ENCODE assay signal across 31 cellular contexts in the genomic region with DNA sequence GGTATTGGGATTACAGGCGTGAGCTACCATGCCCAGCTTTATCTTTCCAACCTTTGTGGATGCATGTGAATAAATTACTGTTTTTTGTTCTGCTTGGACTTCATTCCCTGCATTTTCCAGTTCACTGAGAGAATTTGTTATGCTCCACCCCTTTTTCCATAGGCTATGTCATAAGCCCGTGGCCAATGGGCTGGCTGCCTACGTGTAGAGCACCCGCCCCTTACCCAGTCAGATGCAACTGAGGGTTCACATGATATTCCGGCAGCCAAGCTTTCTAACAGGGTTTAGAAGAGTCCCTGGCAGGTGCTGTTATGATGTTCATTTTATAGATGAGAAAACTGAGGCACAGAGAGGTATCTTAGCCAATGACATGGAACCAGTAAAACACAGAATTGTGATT. TPM values are rescaled to one million over a fixed set of nuclear protein-coding genes. Genes with fewer than 3 reads are reported as not detected.
DNase-seq lines count a peak whose midpoint lies in the region; ATAC-seq, FAIRE-seq and TF ChIP-seq lines count a peak whose summit lies in the region.
"Had no signal": no experiment of that assay in that cellular context is flagged by ENCODE, and none has a peak within 500 bp of the region (broad histone marks: within the 10 kb centered on the region; RNA-seq: fewer than 3 reads in every experiment).

No MANE protein-coding gene starts in this region.

- H3K4me1 ChIP-seq in K562 (replicated peaks in 1 of 2; ENCODE audit: control insufficient read depth in 2 of 2, insufficient read depth in 2 of 2, low read length in 2 of 2): no peaks in the 10 kb centered on the region
- H3K4me1 ChIP-seq in testis: peaks cover 3% of the 10 kb centered on the region

- H3K4me3 Mint-ChIP-seq in natural killer cell: no peak overlapping the region
- no peak overlapping the region for H3K4me3 Mint-ChIP-seq in activated CD4-positive, alpha-beta memory T cell treated with anti-CD3 and anti-CD28 coated beads for 36 hours
- H3K4me3 Mint-ChIP-seq: activated CD8-positive, alpha-beta T cell treated with anti-CD3 and anti-CD28 coated beads for 36 hours; activated naive CD8-positive, alpha-beta T cell; CD14-positive monocyte; effector memory CD8-positive, alpha-beta T cell; type B pancreatic cell had no signal

- no TSS peak for BruUV-seq in K562 (replicated peaks; lab: Mats Ljungman, UMichigan)

- intact Hi-C loops in K562 (cut with micrococcal nuclease) (loop anchor here (10.0 kb wide), 1 partner anchor 87 kb away; no protein-coding TSS in a partner anchor), left colon (cut with DNase I, micrococcal nuclease) (no loop called here), testis (cut with DNase I; ENCODE audit: low total_unique reads) (no loop called here), natural killer cell (cut with micrococcal nuclease) (no loop called here)
- intact Hi-C loops in activated CD4-positive, alpha-beta memory T cell treated with anti-CD3 and anti-CD28 coated beads for 36 hours (cut with micrococcal nuclease): no loop called here

- no peak overlapping the region for H2AFZ ChIP-seq in K562 (ENCODE audit: low read depth, low read length)

- no peak for TF ChIP-seq EP300 in K562 (IDR thresholded peaks at IDR 0.05; ENCODE audit: low read length)

- H3K9me1 ChIP-seq in K562 (ENCODE audit: control insufficient read depth, insufficient read depth, low read length): no peaks in the 10 kb centered on the region

- in situ Hi-C loops in K562 (cut with MboI): no loop called here

- H3K9me3 ChIP-seq in K562 (replicated peaks; ENCODE audit: control insufficient read depth, insufficient read depth, low read depth, low read length) (no peaks in the 10 kb centered on the region), testis (no peaks in the 10 kb centered on the region)

- H4K20me1 ChIP-seq in K562 (replicated peaks; ENCODE audit: control insufficient read depth, insufficient read depth, low read length): no peaks in the 10 kb centered on the region

- TF ChIP-seq POLR2A in K562 (conservative IDR thresholded peaks at IDR 0.05) (no peak), testis (IDR thresholded peaks at IDR 0.05) (no peak)

- ATAC-seq in K562 (0 out of 3 replicates have a peak, but pooled peaks have one; percentile 57), left colon (peak; percentile 67), GM18519 (IDR thresholded peaks at IDR 0.05; ENCODE audit: low FRiP score, unreplicated experiment) (no peak), natural killer cell (no peak)
- ATAC-seq: activated CD8-positive, alpha-beta T cell treated with anti-CD3 and anti-CD28 coated beads for 36 hours; effector memory CD8-positive, alpha-beta T cell; GM12878; right cardiac atrium had no signal

- POLR2A ChIA-PET in HEK293T (lab: Yijun Ruan, JAX) (no interaction called here), K562 (lab: Yijun Ruan, JAX) (interaction anchor here (0.8 to 1.3 kb wide), 2 partner anchors 14 to 20 kb away, joined by 3 to 4 read pairs; no protein-coding TSS in a partner anchor)
- POLR2A ChIA-PET in activated CD4-positive, alpha-beta memory T cell treated with anti-CD3 and anti-CD28 coated beads for 36 hours (lab: Charles Lee): no interaction called here

- H3K27ac ChIP-seq in K562 (ENCODE audit: extremely low read depth, low read depth, low read length): no peak overlapping the region
- H3K27ac ChIP-seq in testis: no peak overlapping the region

- CTCF ChIA-PET in HEK293T (lab: Yijun Ruan, JAX) (no interaction called here), K562 (lab: Yijun Ruan, JAX; ENCODE audit: low intra/inter-chr PET ratio) (no interaction called here)
- CTCF ChIA-PET in activated CD4-positive, alpha-beta memory T cell treated with anti-CD3 and anti-CD28 coated beads for 36 hours (lab: Charles Lee): no interaction called here

- no peak for TF ChIP-seq RAD21 in K562 (CRISPR knock-in tag; conservative IDR thresholded peaks at IDR 0.05 in 1 of 2, IDR thresholded peaks at IDR 0.05 in 1 of 2)

- no peaks in the 10 kb centered on the region for H3K79me2 ChIP-seq in K562 (ENCODE audit: control insufficient read depth, insufficient read depth, low read length)

- FAIRE-seq in K562 (lab: Jason Lieb, UNC): no peak
- FAIRE-seq: colon, frontal cortex, GM12878, RCC 7860 had no signal

- H3K4me1 Mint-ChIP-seq in natural killer cell: no peaks in the 10 kb centered on the region
- no peaks in the 10 kb centered on the region for H3K4me1 Mint-ChIP-seq in activated CD4-positive, alpha-beta memory T cell treated with anti-CD3 and anti-CD28 coated beads for 36 hours (ENCODE audit: low read depth)
- H3K4me1 Mint-ChIP-seq: CD14-positive monocyte had no signal

- 4% methylated on average over 5 of the region's 5 CpGs for WGBS in K562 (ENCODE audit: insufficient coverage, low coverage, missing lambda C conversion rate)
- WGBS in testis, 2 donors: 53 to 60% methylated on average over 5 of the region's 5 CpGs

- H3K27me3 Mint-ChIP-seq in natural killer cell (ENCODE audit: low read depth in 2 of 2): peaks cover 16 to 29% of the 10 kb centered on the region in 2 donors
- peaks cover 38% of the 10 kb centered on the region for H3K27me3 Mint-ChIP-seq in activated CD4-positive, alpha-beta memory T cell treated with anti-CD3 and anti-CD28 coated beads for 36 hours

- TF ChIP-seq CTCF in K562 (IDR thresholded peaks at IDR 0.05 in 2 of 3, conservative IDR thresholded peaks at IDR 0.05 in 1 of 3; ENCODE audit: insufficient read depth in 2 of 3, low read depth in 1 of 3, low read length in 3 of 3) (no peak), testis (IDR thresholded peaks at IDR 0.05) (no peak), natural killer cell (IDR thresholded peaks at IDR 0.05) (no peak)

- H3K27me3 ChIP-seq in K562 (ENCODE audit: control insufficient read depth in 2 of 2, insufficient read depth in 2 of 2, low read length in 2 of 2) (peaks cover 3 to 26% of the 10 kb centered on the region in 2 experiments; a peak in 4 of 5 replicates), testis (no peaks in the 10 kb centered on the region)

- no peak overlapping the region for H3K4me2 ChIP-seq in K562 (ENCODE audit: insufficient read depth, low read length)

- no peak overlapping the region for H3K27ac Mint-ChIP-seq in natural killer cell
- H3K27ac Mint-ChIP-seq in activated CD4-positive, alpha-beta memory T cell treated with anti-CD3 and anti-CD28 coated beads for 36 hours: no peak overlapping the region
- H3K27ac Mint-ChIP-seq: activated CD8-positive, alpha-beta T cell treated with anti-CD3 and anti-CD28 coated beads for 36 hours; activated naive CD8-positive, alpha-beta T cell; activated T-helper 2 cell treated with anti-CD3 and anti-CD28 coated beads, Interferon-gamma antibody, Interleukin-2, Interleukin-4, amounts not matched to agents 10 μg/mL and 5 μg/mL and 100 μg/mL, durations not matched to agents 14 hours and 24 hours and 36 hours; CD14-positive monocyte; effector memory CD8-positive, alpha-beta T cell; type B pancreatic cell had no signal

- no peak overlapping the region for H3K4me3 ChIP-seq in K562
- no peak overlapping the region for H3K4me3 ChIP-seq in testis
- H3K4me3 ChIP-seq: GM12878 had no signal

- no peaks in the 10 kb centered on the region for H3K36me3 ChIP-seq in K562 (ENCODE audit: control insufficient read depth, insufficient read depth, low read length)
- no peaks in the 10 kb centered on the region for H3K36me3 ChIP-seq in testis (ENCODE audit: low read depth, missing control alignments)

- no peak overlapping the region for H3K9ac ChIP-seq in K562 (ENCODE audit: insufficient read depth in 1 of 2, low read depth in 2 of 2, low read length in 2 of 2)

- no peaks in the 10 kb centered on the region for H3K9me3 Mint-ChIP-seq in natural killer cell
- no peaks in the 10 kb centered on the region for H3K9me3 Mint-ChIP-seq in activated CD4-positive, alpha-beta memory T cell treated with anti-CD3 and anti-CD28 coated beads for 36 hours
- H3K9me3 Mint-ChIP-seq: activated CD8-positive, alpha-beta T cell treated with anti-CD3 and anti-CD28 coated beads for 36 hours; activated T-helper 2 cell treated with anti-CD3 and anti-CD28 coated beads, Interferon-gamma antibody, Interleukin-2, Interleukin-4, amounts not matched to agents 10 μg/mL and 5 μg/mL and 100 μg/mL, durations not matched to agents 14 hours and 24 hours and 36 hours; effector memory CD8-positive, alpha-beta T cell; type B pancreatic cell had no signal

- DNase-seq in HEK293T (ENCODE audit: extremely low spot score) (peak; percentile 40), K562 (ENCODE audit: extremely low read depth in 1 of 4, low spot score in 3 of 4) (peak in 3 of 4 experiments; percentile 5 to 43 (median 37)), left colon (no peak), testis (peak; percentile 44), natural killer cell (no peak)
- DNase-seq in activated CD4-positive, alpha-beta memory T cell treated with anti-CD3 and anti-CD28 coated beads for 36 hours: no peak
- DNase-seq: activated CD4-positive, alpha-beta T cell treated with anti-CD3 and anti-CD28 coated beads for 1 hour; activated CD8-positive, alpha-beta T cell treated with anti-CD3 and anti-CD28 coated beads for 36 hours; anterior cingulate cortex; Calu3; effector memory CD8-positive, alpha-beta T cell; GOT3; hypothalamus; islet precursor cell; Karpas-422; NCI-H1436 treated with DMSO at 0.1 percent for 48 hours; NCI-H2171; NCI-H524 treated with DMSO at 0.1 percent for 48 hours; right cardiac atrium; stimulated activated CD4-positive, alpha-beta T cell treated with anti-CD3 and anti-CD28 coated beads, Interleukin-12 subunit alpha, Interleukin-12 subunit beta, amount 100 ng/mL, for 4 hours; stimulated activated CD4-positive, alpha-beta T cell treated with anti-CD3 and anti-CD28 coated beads, Interleukin-4, amount 100 ng/mL, for 1 hour; T-helper 2 cell had no signal

- H3K36me3 Mint-ChIP-seq in natural killer cell: no peaks in the 10 kb centered on the region
- H3K36me3 Mint-ChIP-seq in activated CD4-positive, alpha-beta memory T cell treated with anti-CD3 and anti-CD28 coated beads for 36 hours: no peaks in the 10 kb centered on the region
- H3K36me3 Mint-ChIP-seq: CD14-positive monocyte, type B pancreatic cell had no signal

RNA-seq across cellular contexts. Expression of gene RASD2, which starts 42.6 kb away (rescaled TPM):
- total RNA-seq in K562 (2011; cell fraction: chromatin; rRNA removed; ENCODE audit: low replicate concordance): not detected in 2 replicates
- total RNA-seq in K562 (2011; cell fraction: nucleolus; rRNA removed): not detected in 2 replicates
- not detected in 2 replicates for total RNA-seq in K562 (2011; cell fraction: nucleoplasm; rRNA removed)
- total RNA-seq in K562 (2014; rRNA removed) (0.05 TPM in 1 of 2 replicates, not detected in the other), K562 (2014; rRNA removed; fragmentation: Illumina TruSeq; extraction: Trizol) (not detected in 2 replicates), K562 (2015; rRNA removed; fragmentation: Illumina TruSeq; extraction: Trizol) (not detected in 2 replicates), K562 (2021) (0.04 TPM in 1 of 2 replicates, not detected in the other), left colon (10 to 100 TPM; 12.9 to 24.5 TPM), testis (1 to 10 TPM; 1.2 to 1.7 TPM), natural killer cell (under 1 TPM; 0.20 to 0.64 (median 0.20) TPM)
- polyA plus RNA-seq in K562 (2011; rRNA removed) (not detected in 2 replicates), K562 (2014; fragmentation: Illumina TruSeq; extraction: Trizol) (not detected in 2 replicates), K562 (2014; fragmentation: Nextera tagmentation; extraction: Ambion mirVana) (not detected), K562 (2014; rRNA removed) (not detected in 2 replicates), testis (ENCODE audit: insufficient read depth, low read depth, low replicate concordance) (1.7 TPM)
- not detected in 2 replicates for polyA plus RNA-seq in K562 (2011; cell fraction: cytosol; rRNA removed)
- not detected in 2 replicates for polyA plus RNA-seq in K562 (2011; cell fraction: nucleus; rRNA removed)
- polyA plus RNA-seq in K562 (2012): 0.06 TPM in 1 of 2 replicates, not detected in the other
- not detected in 2 replicates for polyA minus RNA-seq in K562 (2011; rRNA and poly(A)+ RNA removed)
- not detected in 2 replicates for polyA minus RNA-seq in K562 (2011; cell fraction: cytosol; rRNA and poly(A)+ RNA removed)
- not detected in 2 replicates for polyA minus RNA-seq in K562 (2011; cell fraction: nucleus; rRNA and poly(A)+ RNA removed)
- under 1 TPM in 1 of 2 experiments, not detected in 1; 0.10 TPM for total RNA-seq in activated CD4-positive, alpha-beta memory T cell treated with anti-CD3 and anti-CD28 coated beads for 36 hours
- total RNA-seq: activated CD8-positive, alpha-beta T cell treated with anti-CD3 and anti-CD28 coated beads for 36 hours; activated T-helper 2 cell treated with anti-CD3 and anti-CD28 coated beads, Interferon-gamma antibody, Interleukin-2, Interleukin-4, amounts not matched to agents 10 μg/mL and 5 μg/mL and 100 μg/mL, durations not matched to agents 14 hours and 24 hours and 36 hours; GM12878 had no signal
- polyA plus RNA-seq: CD14-positive monocyte had no signal

Comparison
In these comparisons a context has a peak if more than half of its experiments do, and no peak if none do; other contexts are left out.
1. DNase-seq: peak in HEK293T (single experiment), K562 (3 of 4) and testis (single experiment); none in left colon (0 of 2), natural killer cell (single experiment) and activated CD4-positive, alpha-beta memory T cell treated with anti-CD3 and anti-CD28 coated beads for 36 hours (single experiment).
2. ATAC-seq: peak in K562 (single experiment) and left colon (single experiment); none in GM18519 (single experiment) and natural killer cell (0 of 3).
3. RNA of gene RASD2, which starts 42.6 kb away (total RNA-seq): 12.9 to 24.5 TPM in left colon; 1.2 to 1.7 TPM in testis, 0.20 to 0.64 TPM in natural killer cell, 0.10 TPM in activated CD4-positive, alpha-beta memory T cell treated with anti-CD3 and anti-CD28 coated beads for 36 hours and 0.04 to 0.05 TPM in K562; every median in the first group is over 4 times any median in the second.